Comparison of ENCODE assay signal across 8 cellular contexts in the genomic region with DNA sequence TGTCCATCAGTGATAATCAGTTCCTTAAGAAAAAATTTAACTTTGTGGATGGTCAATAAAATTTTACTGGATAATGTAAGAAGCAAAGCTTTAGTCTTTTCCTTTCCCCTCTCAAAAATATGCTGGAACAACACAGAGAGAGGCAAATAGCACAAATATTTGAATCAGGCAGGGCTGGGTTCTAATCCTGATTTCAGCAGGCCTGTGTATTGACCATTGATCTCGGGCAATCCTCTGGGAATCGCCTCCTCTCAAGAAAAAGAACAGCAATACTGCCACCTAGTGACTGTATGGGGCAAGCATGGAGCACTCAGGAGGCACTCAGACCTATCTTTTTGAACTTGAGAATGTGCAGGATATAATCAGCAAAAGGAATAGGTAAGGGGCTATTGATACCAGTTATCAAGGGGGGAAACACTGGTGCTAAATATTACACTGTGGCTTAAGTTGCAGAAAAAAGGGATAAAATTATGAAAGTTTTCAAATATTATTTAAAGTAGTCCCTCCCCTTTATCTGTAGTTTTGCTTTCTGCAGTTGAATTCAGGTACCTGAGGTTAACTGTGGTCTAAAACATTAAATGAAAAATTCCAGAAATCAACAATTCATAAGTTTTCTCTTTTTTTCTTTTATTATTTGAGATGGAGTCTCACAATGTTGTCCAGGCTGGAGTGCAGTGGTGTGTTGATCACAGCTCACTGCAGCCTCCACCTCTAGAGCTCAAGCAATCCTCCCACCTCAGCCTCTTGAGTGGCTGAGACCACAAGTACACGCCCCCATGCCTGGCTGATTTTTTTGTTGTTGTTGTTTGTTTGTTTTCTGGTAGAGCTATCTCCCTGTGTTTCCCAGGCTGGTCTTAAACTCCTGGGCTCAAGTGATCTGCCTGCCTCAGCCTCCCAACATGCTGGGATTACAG.
A peak's percentile ranks its signal among the peaks of the same experiment; 100 is the strongest.
DNase-seq lines count a peak whose midpoint lies in the region; ATAC-seq, FAIRE-seq and TF ChIP-seq lines count a peak whose summit lies in the region.

No MANE protein-coding gene starts in this region.

- peaks cover 13% of the 10 kb centered on the region for H3F3A ChIP-seq in SK-N-SH (replicated peaks; ENCODE audit: insufficient read depth)

- DNase-seq in AG10803 (ENCODE audit: low read depth) (peak; percentile 75), NAMALWA (ENCODE audit: low spot score) (peak; percentile 75), SK-N-SH (peak; percentile 51), mammary epithelial cell (peak; percentile 53), keratinocyte (ENCODE audit: low read depth, low spot score) (no peak)
- DNase-seq in stimulated activated CD4-positive, alpha-beta T cell treated with anti-CD3 and anti-CD28 coated beads, Interleukin-4, amount 100 ng/mL, for 4 hours: peak; percentile 15 to 17

- H3K4me1 ChIP-seq in SK-N-SH (ENCODE audit: control insufficient read depth in 1 of 2, insufficient read depth in 2 of 2, low read depth in 1 of 2, low read length in 1 of 2): peaks cover 0 to 11% of the 10 kb centered on the region in 2 experiments; a peak in 1 of 4 replicates
- H3K4me1 ChIP-seq in mammary epithelial cell (ENCODE audit: insufficient read depth, low read length): peaks cover 24% of the 10 kb centered on the region
- peaks cover 29% of the 10 kb centered on the region for H3K4me1 ChIP-seq in keratinocyte (ENCODE audit: control insufficient read depth, extremely low read depth, insufficient read depth, low read length)

- TF ChIP-seq RAD21 in SK-N-SH (IDR thresholded peaks at IDR 0.05; ENCODE audit: low read length): peak; percentile 64

- intact Hi-C loops in mammary epithelial cell (cut with micrococcal nuclease): loop anchor here (1.0 to 5.0 kb wide), 4 partner anchors 69 to 162 kb away; no protein-coding TSS in a partner anchor

- no TSS peak for BruUV-seq in mammary epithelial cell (replicated peaks; lab: Mats Ljungman, UMichigan)

- H3K9me1 ChIP-seq in keratinocyte (ENCODE audit: control insufficient read depth, extremely low read depth, insufficient read depth, low read length): no peaks in the 10 kb centered on the region

- 0% methylated on average over 3 of the region's 3 CpGs for WGBS in SK-N-SH (ENCODE audit: low lambda C conversion rate)
- 8% methylated on average over 3 of the region's 3 CpGs for WGBS in mammary epithelial cell (ENCODE audit: low coverage, missing lambda C conversion rate)

- no peak overlapping the region for H3K4me2 ChIP-seq in SK-N-SH
- H3K4me2 ChIP-seq in mammary epithelial cell (ENCODE audit: insufficient read depth, low read depth, low read length): no peak overlapping the region
- H3K4me2 ChIP-seq in keratinocyte (ENCODE audit: control insufficient read depth, extremely low read depth, insufficient read depth, low read depth, low read length): no peak overlapping the region

- H3K9ac ChIP-seq in SK-N-SH: no peak overlapping the region
- H3K9ac ChIP-seq in mammary epithelial cell (ENCODE audit: insufficient read depth, low read length): no peak overlapping the region
- no peak overlapping the region for H3K9ac ChIP-seq in keratinocyte (ENCODE audit: control insufficient read depth, extremely low read depth, insufficient read depth, low read length)

- no peaks in the 10 kb centered on the region for H3K79me2 ChIP-seq in SK-N-SH (ENCODE audit: insufficient read depth)
- H3K79me2 ChIP-seq in mammary epithelial cell (ENCODE audit: insufficient read depth, low read length): peaks cover 89% of the 10 kb centered on the region
- H3K79me2 ChIP-seq in keratinocyte (ENCODE audit: control insufficient read depth, insufficient read depth, low read length): peaks cover 50% of the 10 kb centered on the region

- H3K9me3 ChIP-seq in SK-N-SH: no peaks in the 10 kb centered on the region
- H3K9me3 ChIP-seq in mammary epithelial cell (replicated peaks; ENCODE audit: insufficient read depth, low read length): no peaks in the 10 kb centered on the region
- H3K9me3 ChIP-seq in keratinocyte (ENCODE audit: control insufficient read depth, low read depth, low read length): no peaks in the 10 kb centered on the region

- no peak for TF ChIP-seq EP300 in SK-N-SH (IDR thresholded peaks at IDR 0.05; ENCODE audit: borderline replicate concordance in 1 of 2, low read depth in 1 of 2, low read length in 1 of 2)

- dilution Hi-C loops in mammary epithelial cell (cut with HindIII; ENCODE audit: low sequenced_read_pairs): loop anchor here (5.0 kb wide), 1 partner anchor 161 kb away; no protein-coding TSS in a partner anchor
- dilution Hi-C loops in keratinocyte (cut with MboI; ENCODE audit: extremely low pct_ligation_motif_present, low sequenced_read_pairs): no loop called here

- H4K20me1 ChIP-seq in SK-N-SH (ENCODE audit: insufficient read depth) (no peaks in the 10 kb centered on the region), mammary epithelial cell (ENCODE audit: insufficient read depth, low read length) (no peaks in the 10 kb centered on the region), keratinocyte (ENCODE audit: control insufficient read depth, extremely low read depth, insufficient read depth, low read length) (no peaks in the 10 kb centered on the region)

- in situ Hi-C loops in mammary epithelial cell (cut with MboI; ENCODE audit: low sequenced_read_pairs in 2 of 2): loop anchor here (10.0 kb wide), 2 partner anchors 104 to 184 kb away; partner anchors contain the start of gene CCDC28A (in 1 of the 2)

- no peak overlapping the region for H3K4me3 ChIP-seq in AG10803 (ENCODE audit: low read length)
- H3K4me3 ChIP-seq in GM12875 (ENCODE audit: low read depth, low read length): no peak overlapping the region
- peak overlapping the region in 1 of 2 experiments; percentile 46; a peak in 1 of 4 replicates for H3K4me3 ChIP-seq in SK-N-SH (ENCODE audit: low read depth in 2 of 2, low read length in 1 of 2)
- no peak overlapping the region for H3K4me3 ChIP-seq in mammary epithelial cell (replicated peaks in 1 of 3; ENCODE audit: insufficient read depth in 1 of 3, low read depth in 2 of 3, low read length in 3 of 3)
- H3K4me3 ChIP-seq in keratinocyte (ENCODE audit: control insufficient read depth in 2 of 3, extremely low read depth in 1 of 3, insufficient read depth in 2 of 3, low read depth in 1 of 3, low read length in 3 of 3): no peak overlapping the region

- no peaks in the 10 kb centered on the region for H3K27me3 ChIP-seq in SK-N-SH (ENCODE audit: insufficient read depth)
- H3K27me3 ChIP-seq in mammary epithelial cell (ENCODE audit: insufficient read depth, low read length): no peaks in the 10 kb centered on the region
- no peaks in the 10 kb centered on the region for H3K27me3 ChIP-seq in keratinocyte (ENCODE audit: control insufficient read depth, extremely low read depth, insufficient read depth, low read length)

- POLR2A ChIA-PET in SK-N-SH (lab: Yijun Ruan, JAX): no interaction called here

- no peak overlapping the region for H2AFZ ChIP-seq in SK-N-SH (ENCODE audit: low read depth)
- H2AFZ ChIP-seq in mammary epithelial cell (ENCODE audit: low read depth, low read length): no peak overlapping the region
- H2AFZ ChIP-seq in keratinocyte (ENCODE audit: control insufficient read depth, low read length): no peak overlapping the region

- TF ChIP-seq CTCF in AG10803 (conservative IDR thresholded peaks at IDR 0.05; ENCODE audit: low read length) (peak; percentile 96), GM12875 (IDR thresholded peaks at IDR 0.05; ENCODE audit: borderline replicate concordance, insufficient read depth, low read depth, low read length) (peak; percentile 73; the same call in 1 of the 2 replicates), SK-N-SH (IDR thresholded peaks at IDR 0.05) (peak; percentile 79), mammary epithelial cell (conservative IDR thresholded peaks at IDR 0.05 in 1 of 2, IDR thresholded peaks at IDR 0.05 in 1 of 2; ENCODE audit: extremely low read depth in 1 of 2, insufficient read depth in 1 of 2, low read depth in 1 of 2, low read length in 2 of 2) (peak; percentile 84 to 96), keratinocyte (optimal IDR thresholded peaks at IDR 0.05 in 1 of 3, IDR thresholded peaks at IDR 0.05 in 1 of 3, conservative IDR thresholded peaks at IDR 0.05 in 1 of 3; ENCODE audit: extremely low read depth in 1 of 3, insufficient read depth in 2 of 3, low read length in 3 of 3) (peak; percentile 71 to 82 (median 81))

- CTCF ChIA-PET in SK-N-SH (lab: Yijun Ruan, JAX) (interaction anchor here (0.6 to 6.2 kb wide), 27 partner anchors 9 to 1137 kb away, joined by 3 to 68 read pairs (median 3); partner anchors contain the start of gene CCDC28A), mammary epithelial cell (lab: Charles Lee; ENCODE audit: low non-redundant PET) (interaction anchor here (0.5 kb wide), 1 partner anchor 127 kb away, joined by 3 read pairs; no protein-coding TSS in a partner anchor)

- no peaks in the 10 kb centered on the region for H3K9me2 ChIP-seq in SK-N-SH

- H3K36me3 ChIP-seq in SK-N-SH (replicated peaks in 1 of 2; ENCODE audit: control insufficient read depth in 1 of 2, insufficient read depth in 2 of 2, low read length in 1 of 2) (no peaks in the 10 kb centered on the region), mammary epithelial cell (ENCODE audit: insufficient read depth, low read length) (no peaks in the 10 kb centered on the region), keratinocyte (ENCODE audit: control insufficient read depth in 2 of 2, extremely low read depth in 1 of 2, insufficient read depth in 2 of 2, low read length in 2 of 2) (no peaks in the 10 kb centered on the region)

- H3K27ac ChIP-seq in SK-N-SH (ENCODE audit: low read depth in 2 of 2, low read length in 1 of 2): no peak overlapping the region
- no peak overlapping the region for H3K27ac ChIP-seq in mammary epithelial cell (ENCODE audit: insufficient read depth, low read depth, low read length)
- H3K27ac ChIP-seq in keratinocyte (ENCODE audit: control insufficient read depth, insufficient read depth, low read length): peak overlapping the region; percentile 22

- FAIRE-seq in keratinocyte (lab: Jason Lieb, UNC): peak; percentile 61

- no peak for ATAC-seq in HG02973 (IDR thresholded peaks at IDR 0.05; ENCODE audit: unreplicated experiment)

TF ChIP-seq in SK-N-SH, 30 proteins besides CTCF, POLR2A, EP300 and RAD21 (continues in another document):
- peak; percentile 52 for TF ChIP-seq SMC3 (IDR thresholded peaks at IDR 0.05; ENCODE audit: low read depth, low read length)
